Comparison of ENCODE assay signal across 8 cellular contexts in genomic region chr2:200963129-200963917, GRCh38. TPM values are rescaled to one million over a fixed set of nuclear protein-coding genes. Genes with fewer than 3 reads are reported as not detected.
DNase-seq lines count a peak whose midpoint lies in the region; ATAC-seq, FAIRE-seq and TF ChIP-seq lines count a peak whose summit lies in the region.

Gene ORC2, minus strand, starts transcription at chr2:200963660. Its CDS starts 5,537 bp downstream, at chr2:200958123.

- intact Hi-C loops in aorta (cut with DNase I) = loop anchor here in 1 of 2 donors (10.0 kb wide), 1 partner anchor 249 kb away; no protein-coding TSS in a partner anchor

- H3K4me3 ChIP-seq in astrocyte of the cerebellum (ENCODE audit: low read depth, low read length) (peak within 1 kb of the TSS; percentile 87), rectal smooth muscle tissue (ENCODE audit: low read length) (peak within 1 kb of the TSS; percentile 68), aorta (ENCODE audit: low read length in 2 of 2) (peak within 1 kb of the TSS; percentile 87 to 91)

- H3K9ac ChIP-seq in rectal smooth muscle tissue (ENCODE audit: low read length) = peak within 1 kb of the TSS; percentile 78

- H3K4me1 ChIP-seq in rectal smooth muscle tissue (ENCODE audit: control insufficient read depth, insufficient read depth, low read length) (no peaks in the 10 kb centered on the region), aorta (ENCODE audit: control insufficient read depth in 1 of 2, insufficient read depth in 2 of 2, low read length in 2 of 2) (peaks cover 0 to 8% of the 10 kb centered on the region in 2 donors)

- peak; percentile 95 for FAIRE-seq in GM18507 (lab: Jason Lieb, UNC)

- H3K27me3 ChIP-seq in rectal smooth muscle tissue (ENCODE audit: control insufficient read depth, insufficient read depth, low read length) (no peaks in the 10 kb centered on the region), aorta (ENCODE audit: control insufficient read depth in 1 of 2, insufficient read depth in 2 of 2, low read length in 1 of 2) (no peaks in the 10 kb centered on the region)

- no peaks in the 10 kb centered on the region for H3K9me3 ChIP-seq in aorta (ENCODE audit: control insufficient read depth, low read length)

- no peaks in the 10 kb centered on the region for H3K36me3 ChIP-seq in rectal smooth muscle tissue (ENCODE audit: control insufficient read depth, insufficient read depth, low read length)
- no peaks in the 10 kb centered on the region for H3K36me3 ChIP-seq in aorta (ENCODE audit: control insufficient read depth in 1 of 2, insufficient read depth in 2 of 2, low read length in 1 of 2)

- peak; percentile 93 for DNase-seq in GM18507 (ENCODE audit: extremely low spot score, insufficient read length, low read depth)
- peak; percentile 96 for DNase-seq in NCI-H2029 (lab: John Stamatoyannopoulos, UW)
- peak; percentile 85 for DNase-seq in T-helper 22 cell (ENCODE audit: low read depth)
- peak; percentile 89 for DNase-seq in astrocyte of the cerebellum (ENCODE audit: low read depth)
- peak; percentile 97 for DNase-seq in hepatic stellate cell (ENCODE audit: low spot score)
- peak; percentile 96 to 97 for DNase-seq in aorta

- WGBS in aorta, 2 donors = 0% methylated on average over 61 of the region's 61 CpGs

- ATAC-seq in HG02981 (IDR thresholded peaks at IDR 0.05; ENCODE audit: unreplicated experiment) (peak; percentile 88), aorta (ENCODE audit: low FRiP score) (peak; percentile 99)

- H3K27ac ChIP-seq in rectal smooth muscle tissue (ENCODE audit: low read depth, low read length) = peak within 1 kb of the TSS; percentile 84
- peak within 1 kb of the TSS in 1 of 2 donors; percentile 66 for H3K27ac ChIP-seq in aorta (ENCODE audit: low read depth in 1 of 2, low read length in 2 of 2)

- peak; percentile 59 for TF ChIP-seq CTCF in astrocyte of the cerebellum (IDR thresholded peaks at IDR 0.05; ENCODE audit: low read depth, low read length, missing control alignments)

- in situ Hi-C loops in astrocyte of the cerebellum (cut with HindIII; ENCODE audit: low sequenced_read_pairs) = no loop called here

RNA-seq across cellular contexts. Expression of gene ORC2, which starts in this region (rescaled TPM):
- total RNA-seq in aorta = 10 to 100 TPM; 28.8 to 35.6 TPM
- 10 to 100 TPM in 1 of 2 donors, 1 to 10 TPM in 1; 5.6 to 11.9 TPM for polyA plus RNA-seq in aorta
